8 cellular contexts compared by ENCODE assay signal in the genomic region with DNA sequence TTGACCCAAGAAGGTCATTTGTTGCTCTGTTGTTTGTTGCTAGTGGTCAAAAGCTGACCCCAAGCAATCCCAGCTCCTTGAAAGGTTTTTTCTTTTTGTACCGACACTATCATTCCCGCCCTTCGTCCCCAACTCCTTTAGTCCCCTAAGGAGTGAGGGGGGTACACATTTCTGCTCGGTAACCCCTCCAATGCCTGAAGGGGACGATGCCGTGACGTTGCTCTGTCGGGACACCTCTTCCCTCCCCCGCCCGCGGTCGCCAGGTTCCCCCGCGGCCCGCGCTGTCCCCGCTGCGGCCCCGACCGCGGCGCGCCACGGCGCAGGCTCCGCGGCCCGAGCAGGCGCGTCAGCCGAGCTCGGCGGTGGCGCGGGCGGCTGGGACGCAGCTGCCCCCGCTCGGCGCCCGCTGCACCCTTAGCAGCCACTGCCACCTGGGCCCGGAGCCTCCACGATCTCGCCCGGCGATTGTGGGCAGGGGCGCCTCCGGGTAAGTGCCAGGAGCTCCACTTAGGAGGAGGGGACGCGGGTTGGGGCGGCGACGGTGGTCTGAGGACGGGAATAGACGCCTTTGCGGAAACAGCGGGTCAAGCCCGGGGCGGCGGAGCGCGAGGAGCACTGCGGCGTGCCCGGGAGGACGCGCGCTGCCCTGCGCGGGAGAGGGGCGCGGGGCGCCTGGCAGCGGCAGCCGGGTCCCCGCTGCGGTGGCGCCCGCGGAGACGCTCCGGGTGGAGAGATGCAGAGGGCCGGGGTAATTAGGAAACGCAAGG. TPM values are rescaled to one million over a fixed set of nuclear protein-coding genes. Genes with fewer than 3 reads are reported as not detected.
DNase-seq lines count a peak whose midpoint lies in the region; ATAC-seq, FAIRE-seq and TF ChIP-seq lines count a peak whose summit lies in the region.

A gene (plus strand): TSS at position 340 of the 767 bp plus-strand sequence. CDS start 1,875 bp downstream, outside the sequence.

- no peaks in the 10 kb centered on the region for H3K4me1 Mint-ChIP-seq in activated naive CD4-positive, alpha-beta T cell treated with anti-CD3 and anti-CD28 coated beads, Interleukin-2, amount 10 ng/mL, durations not matched to agents 7 days and 5 days

- no peaks in the 10 kb centered on the region for H3K9me3 ChIP-seq in HEK293 (ENCODE audit: control insufficient read depth, insufficient read depth, low read depth, low read length)
- no peaks in the 10 kb centered on the region for H3K9me3 ChIP-seq in SK-N-SH
- no peaks in the 10 kb centered on the region for H3K9me3 ChIP-seq in neutrophil

- no peaks in the 10 kb centered on the region for H3K79me2 ChIP-seq in SK-N-SH (ENCODE audit: insufficient read depth)

- DNase-seq in SK-N-SH (peak; percentile 89), frontal cortex (ENCODE audit: low spot score in 2 of 2) (peak; percentile 61 to 65), RCC 7860 (ENCODE audit: low spot score) (no peak)
- no peak for DNase-seq in activated naive CD4-positive, alpha-beta T cell treated with anti-CD3 and anti-CD28 coated beads, Interleukin-2, amount 10 ng/mL, durations not matched to agents 7 days and 5 days
- DNase-seq in activated naive CD4-positive, alpha-beta T cell treated with Interleukin-2 at 50 U/mL for 16 hours, result no peak

- H2AFZ ChIP-seq in SK-N-SH (ENCODE audit: low read depth), result peak within 1 kb of the TSS; percentile 96

- no peak for TF ChIP-seq CTCF in HEK293 (tag by site-specific recombination; IDR thresholded peaks at IDR 0.05)
- TF ChIP-seq CTCF in SK-N-SH (IDR thresholded peaks at IDR 0.05), result no peak
- TF ChIP-seq CTCF in neutrophil (IDR thresholded peaks at IDR 0.05), result no peak

- CTCF ChIA-PET in HEK293 (lab: Yijun Ruan, JAX), result interaction anchor here (1.2 kb wide), 1 partner anchor 20 kb away, joined by 3 read pairs; no protein-coding TSS in a partner anchor
- CTCF ChIA-PET in SK-N-SH (lab: Yijun Ruan, JAX), result interaction anchor here (0.6 to 1.1 kb wide), 6 partner anchors 11 to 1101 kb away, joined by 3 to 4 read pairs (median 3); no protein-coding TSS in a partner anchor
- CTCF ChIA-PET in activated naive CD4-positive, alpha-beta T cell treated with anti-CD3 and anti-CD28 coated beads, Interleukin-2, amount 10 ng/mL, durations not matched to agents 7 days and 5 days (lab: Charles Lee), result no interaction called here

- WGBS in SK-N-SH (ENCODE audit: low lambda C conversion rate), result 5% methylated on average over 41 of the region's 84 CpGs

- no peak for ATAC-seq in HG03521 (IDR thresholded peaks at IDR 0.05; ENCODE audit: unreplicated experiment)

- H3K4me2 ChIP-seq in SK-N-SH, result peak within 1 kb of the TSS; percentile 81

- FAIRE-seq in frontal cortex (lab: Jason Lieb, UNC) (no peak), RCC 7860 (lab: Jason Lieb, UNC) (no peak)

- H3K36me3 ChIP-seq in HEK293 (ENCODE audit: control insufficient read depth in 2 of 2, insufficient read depth in 1 of 2, low read length in 2 of 2) (peaks cover 0 to 3% of the 10 kb centered on the region in 2 experiments; a peak in 1 of 3 replicates), SK-N-SH (replicated peaks in 1 of 2; ENCODE audit: control insufficient read depth in 1 of 2, insufficient read depth in 2 of 2, low read length in 1 of 2) (no peaks in the 10 kb centered on the region), neutrophil (no peaks in the 10 kb centered on the region)

- POLR2A ChIA-PET in HEK293 (lab: Yijun Ruan, JAX), result interaction anchor here (1.9 kb wide), 1 partner anchor 77 kb away, joined by 6 read pairs; no protein-coding TSS in a partner anchor
- POLR2A ChIA-PET in SK-N-SH (lab: Yijun Ruan, JAX), result no interaction called here

- no peak for TF ChIP-seq EP300 in SK-N-SH (IDR thresholded peaks at IDR 0.05; ENCODE audit: borderline replicate concordance in 1 of 2, low read depth in 1 of 2, low read length in 1 of 2)

- H4K20me1 ChIP-seq in SK-N-SH (ENCODE audit: insufficient read depth), result no peaks in the 10 kb centered on the region

- H3K27ac Mint-ChIP-seq in activated naive CD4-positive, alpha-beta T cell treated with anti-CD3 and anti-CD28 coated beads, Interleukin-2, amount 10 ng/mL, durations not matched to agents 7 days and 5 days, result no peak within 1 kb of the TSS

- H3K36me3 Mint-ChIP-seq in activated naive CD4-positive, alpha-beta T cell treated with anti-CD3 and anti-CD28 coated beads, Interleukin-2, amount 10 ng/mL, durations not matched to agents 7 days and 5 days, result no peaks in the 10 kb centered on the region

- H3K4me1 ChIP-seq in HEK293 (ENCODE audit: control insufficient read depth, insufficient read depth, low read length), result no peaks in the 10 kb centered on the region
- peaks cover 0 to 18% of the 10 kb centered on the region in 2 experiments; a peak in 3 of 4 replicates for H3K4me1 ChIP-seq in SK-N-SH (ENCODE audit: control insufficient read depth in 1 of 2, insufficient read depth in 2 of 2, low read depth in 1 of 2, low read length in 1 of 2)
- H3K4me1 ChIP-seq in neutrophil (ENCODE audit: control insufficient read depth in 1 of 2, insufficient read depth in 1 of 2, low read depth in 1 of 2, low read length in 1 of 2), result peaks cover 5 to 8% of the 10 kb centered on the region in 2 experiments

- no peaks in the 10 kb centered on the region for H3K9me3 Mint-ChIP-seq in activated naive CD4-positive, alpha-beta T cell treated with anti-CD3 and anti-CD28 coated beads, Interleukin-2, amount 10 ng/mL, durations not matched to agents 7 days and 5 days

- TF ChIP-seq RAD21 in SK-N-SH (IDR thresholded peaks at IDR 0.05; ENCODE audit: low read length), result no peak

- no peaks in the 10 kb centered on the region for H3K27me3 ChIP-seq in SK-N-SH (ENCODE audit: insufficient read depth)
- H3K27me3 ChIP-seq in neutrophil, result peaks cover 60% of the 10 kb centered on the region

- H3K9me2 ChIP-seq in SK-N-SH, result no peaks in the 10 kb centered on the region

- peak within 1 kb of the TSS; percentile 76 for H3K4me3 ChIP-seq in HEK293 (ENCODE audit: low read depth, low read length)
- peak within 1 kb of the TSS; percentile 75 to 92 for H3K4me3 ChIP-seq in SK-N-SH (ENCODE audit: low read depth in 2 of 2, low read length in 1 of 2)
- H3K4me3 ChIP-seq in neutrophil (ENCODE audit: low read depth in 1 of 2, low read length in 1 of 2), result peak within 1 kb of the TSS; percentile 16 to 21

- peaks cover 16% of the 10 kb centered on the region for H3K27me3 Mint-ChIP-seq in activated naive CD4-positive, alpha-beta T cell treated with anti-CD3 and anti-CD28 coated beads, Interleukin-2, amount 10 ng/mL, durations not matched to agents 7 days and 5 days

- no peak within 1 kb of the TSS for H3K4me3 Mint-ChIP-seq in activated naive CD4-positive, alpha-beta T cell treated with anti-CD3 and anti-CD28 coated beads, Interleukin-2, amount 10 ng/mL, durations not matched to agents 7 days and 5 days

- H3K27ac ChIP-seq in HEK293 (ENCODE audit: extremely low read depth, low read depth, low read length), result peak within 1 kb of the TSS; percentile 69; the same call in 1 of the 2 replicates
- peak within 1 kb of the TSS in 1 of 2 experiments; percentile 64; a peak in 1 of 4 replicates for H3K27ac ChIP-seq in SK-N-SH (ENCODE audit: low read depth in 2 of 2, low read length in 1 of 2)
- H3K27ac ChIP-seq in neutrophil, result no peak within 1 kb of the TSS

- peak within 1 kb of the TSS; percentile 61 for H3K9ac ChIP-seq in SK-N-SH

- H3F3A ChIP-seq in SK-N-SH (replicated peaks; ENCODE audit: insufficient read depth), result peaks cover 16% of the 10 kb centered on the region

TF ChIP-seq in HEK293, 187 proteins besides CTCF, POLR2A, EP300 and RAD21 (continues in another document):
- peak; percentile 34; the same call in 1 of the 2 replicates for TF ChIP-seq ZBTB20 (tag by site-specific recombination; IDR thresholded peaks at IDR 0.05)
- TF ChIP-seq ZFP41 (tag by site-specific recombination; IDR thresholded peaks at IDR 0.05; ENCODE audit: borderline replicate concordance), result no peak
- TF ChIP-seq, protein P1, sequence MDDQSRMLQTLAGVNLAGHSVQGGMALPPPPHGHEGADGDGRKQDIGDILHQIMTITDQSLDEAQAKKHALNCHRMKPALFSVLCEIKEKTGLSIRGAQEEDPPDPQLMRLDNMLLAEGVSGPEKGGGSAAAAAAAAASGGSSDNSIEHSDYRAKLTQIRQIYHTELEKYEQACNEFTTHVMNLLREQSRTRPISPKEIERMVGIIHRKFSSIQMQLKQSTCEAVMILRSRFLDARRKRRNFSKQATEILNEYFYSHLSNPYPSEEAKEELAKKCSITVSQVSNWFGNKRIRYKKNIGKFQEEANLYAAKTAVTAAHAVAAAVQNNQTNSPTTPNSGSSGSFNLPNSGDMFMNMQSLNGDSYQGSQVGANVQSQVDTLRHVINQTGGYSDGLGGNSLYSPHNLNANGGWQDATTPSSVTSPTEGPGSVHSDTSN (CRISPR knock-in tag; IDR thresholded peaks at IDR 0.05), result peak; percentile 38; the same call in 1 of the 2 replicates
- no peak for TF ChIP-seq ZNF2 (tag by site-specific recombination; IDR thresholded peaks at IDR 0.05)
- TF ChIP-seq ZNF202 (tag by site-specific recombination; IDR thresholded peaks at IDR 0.05; ENCODE audit: borderline replicate concordance), result no peak
- peak; percentile 54; the same call in 1 of the 2 replicates for TF ChIP-seq ZNF660 (tag by site-specific recombination; IDR thresholded peaks at IDR 0.05)
- peak; percentile 8; the same call in 1 of the 2 replicates for TF ChIP-seq ZNF677 (tag by site-specific recombination; IDR thresholded peaks at IDR 0.05)

TF ChIP-seq in SK-N-SH, 30 proteins besides CTCF, POLR2A, EP300 and RAD21:
- peak; percentile 61 for TF ChIP-seq NRF1 (IDR thresholded peaks at IDR 0.05; ENCODE audit: low read depth, low read length)
- TF ChIP-seq, protein P2, sequence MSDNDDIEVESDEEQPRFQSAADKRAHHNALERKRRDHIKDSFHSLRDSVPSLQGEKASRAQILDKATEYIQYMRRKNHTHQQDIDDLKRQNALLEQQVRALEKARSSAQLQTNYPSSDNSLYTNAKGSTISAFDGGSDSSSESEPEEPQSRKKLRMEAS (IDR thresholded peaks at IDR 0.05; ENCODE audit: low read depth), result peak; percentile 35; the same call in 1 of the 2 replicates
- no peak for TF ChIP-seq TAF1 (IDR thresholded peaks at IDR 0.05; ENCODE audit: borderline replicate concordance, low read depth, low read length)

RNA-seq across cellular contexts. Expression of the gene that starts here (rescaled TPM):
- polyA plus RNA-seq in SK-N-SH (2012; rRNA removed), result 7.6 and 11.5 TPM in 2 replicates
- polyA plus RNA-seq in SK-N-SH (2012; cell fraction: cytosol; rRNA removed), result 10.6 and 12.0 TPM in 2 replicates
- 5.0 and 9.6 TPM in 2 replicates for polyA plus RNA-seq in SK-N-SH (2012; cell fraction: nucleus; rRNA removed)
- total RNA-seq in frontal cortex, result 44.0 TPM

Comparison
In these comparisons a context has a peak if more than half of its experiments do, and no peak if none do; other contexts are left out.
1. H3K4me3 ChIP-seq: peak in every context shown above with its lines; median percentile 84 in SK-N-SH; 76 in HEK293; 18 in neutrophil.
2. DNase-seq: peak in SK-N-SH (single experiment) and frontal cortex (2 of 2); none in activated naive CD4-positive, alpha-beta T cell treated with anti-CD3 and anti-CD28 coated beads, Interleukin-2, amount 10 ng/mL, durations not matched to agents 7 days and 5 days (single experiment), RCC 7860 (single experiment) and activated naive CD4-positive, alpha-beta T cell treated with Interleukin-2 at 50 U/mL for 16 hours (single experiment).